ENCODE assay signal across 19 cellular contexts in the genomic region with DNA sequence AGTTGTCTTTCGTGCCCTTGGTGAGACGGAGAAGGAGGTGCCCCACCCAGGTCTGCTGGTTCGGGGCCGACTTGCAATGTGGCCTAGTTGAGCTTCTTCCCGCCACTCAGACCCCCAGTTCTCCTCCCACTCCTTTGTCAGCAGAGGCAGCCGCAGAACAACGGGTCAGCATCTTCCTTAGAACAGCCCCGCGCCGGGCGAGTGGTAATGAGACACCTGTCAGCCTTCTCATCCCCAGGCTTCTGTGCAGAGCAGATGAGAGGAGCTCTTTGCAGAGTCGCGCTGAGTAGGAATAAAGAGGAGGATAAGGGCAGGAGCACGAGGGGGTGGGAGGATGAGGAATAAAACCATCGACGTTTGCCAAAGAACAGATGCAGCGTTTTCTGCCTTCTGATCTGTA. TPM values are rescaled to one million over a fixed set of nuclear protein-coding genes. Genes with fewer than 3 reads are reported as not detected.
DNase-seq lines count a peak whose midpoint lies in the region; ATAC-seq and TF ChIP-seq lines count a peak whose summit lies in the region.
"Had no signal": no experiment of that assay in that cellular context is flagged by ENCODE, and none has a peak within 500 bp of the region (broad histone marks: within the 10 kb centered on the region; RNA-seq: fewer than 3 reads in every experiment).

No MANE protein-coding gene starts in this region.

- no peak for TF ChIP-seq CTCF in brain (conservative IDR thresholded peaks at IDR 0.05)
- no peak for TF ChIP-seq CTCF in spleen (IDR thresholded peaks at IDR 0.05 in 8 of 11, conservative IDR thresholded peaks at IDR 0.05 in 3 of 11)

- peak overlapping the region in 1 of 5 experiments; percentile 26 for H3K4me3 Mint-ChIP-seq in brain
- no peak overlapping the region for H3K4me3 Mint-ChIP-seq in activated naive CD8-positive, alpha-beta T cell treated with anti-CD3 and anti-CD28 coated beads, Interleukin-2, amount 50 U/mL, for 24 hours
- H3K4me3 Mint-ChIP-seq: CD4-positive, alpha-beta memory T cell had no signal

- H3K4me1 Mint-ChIP-seq in brain: peaks cover 61% of the 10 kb centered on the region
- H3K4me1 Mint-ChIP-seq in activated naive CD8-positive, alpha-beta T cell treated with anti-CD3 and anti-CD28 coated beads, Interleukin-2, amount 50 U/mL, for 24 hours: no peaks in the 10 kb centered on the region
- H3K4me1 Mint-ChIP-seq: CD4-positive, alpha-beta memory T cell had no signal

- intact Hi-C loops in spleen (cut with DNase I; ENCODE audit: low total_unique reads): no loop called here

- peaks cover 10% of the 10 kb centered on the region for H3K27me3 Mint-ChIP-seq in brain
- H3K27me3 Mint-ChIP-seq in activated naive CD8-positive, alpha-beta T cell treated with anti-CD3 and anti-CD28 coated beads, Interleukin-2, amount 50 U/mL, for 24 hours: no peaks in the 10 kb centered on the region

- no peak overlapping the region for H3K27ac ChIP-seq in spleen
- H3K27ac ChIP-seq: GM23248 had no signal

- H3K27me3 ChIP-seq in spleen (replicated peaks in 1 of 7): peaks cover 0 to 37% (median 0%) of the 10 kb centered on the region in 7 donors

- no peaks in the 10 kb centered on the region for H3K36me3 ChIP-seq in spleen

- no peak overlapping the region for H3K4me3 ChIP-seq in spleen
- H3K4me3 ChIP-seq: GM12878, GM23248 had no signal

- DNase-seq in NCI-H1436 (lab: John Stamatoyannopoulos, UW): peak; percentile 58
- no peak for DNase-seq in NCI-H1436 treated with DMSO at 0.1 percent for 48 hours (lab: John Stamatoyannopoulos, UW)
- peak; percentile 44 for DNase-seq in NCI-H2227 treated with DMSO at 0.1 percent for 48 hours (lab: John Stamatoyannopoulos, UW)
- DNase-seq in spleen: peak; percentile 50
- no peak for DNase-seq in activated naive CD8-positive, alpha-beta T cell treated with anti-CD3 and anti-CD28 coated beads, Interleukin-2, amount 50 U/mL, for 24 hours
- DNase-seq: 8988T; Calu3; CD4-positive, alpha-beta memory T cell; DND-41; GM23248; PC-3; SW 1271 had no signal

- H3K9me3 ChIP-seq in spleen: no peaks in the 10 kb centered on the region

- TF ChIP-seq POLR2A in spleen (IDR thresholded peaks at IDR 0.05): no peak

- no peak for ATAC-seq in GM21737 (IDR thresholded peaks at IDR 0.05; ENCODE audit: unreplicated experiment)
- no peak for ATAC-seq in GM18858 (IDR thresholded peaks at IDR 0.05; ENCODE audit: unreplicated experiment)
- ATAC-seq in activated naive CD8-positive, alpha-beta T cell treated with anti-CD3 and anti-CD28 coated beads, Interleukin-2, amount 50 U/mL, for 24 hours: no peak
- ATAC-seq: GM12878, HCT116, PC-3 had no signal

- peak overlapping the region in 3 of 5 experiments; percentile 46 to 96 (median 53) for H3K27ac Mint-ChIP-seq in brain
- no peak overlapping the region for H3K27ac Mint-ChIP-seq in activated naive CD8-positive, alpha-beta T cell treated with anti-CD3 and anti-CD28 coated beads, Interleukin-2, amount 50 U/mL, for 24 hours
- H3K27ac Mint-ChIP-seq: CD4-positive, alpha-beta memory T cell had no signal

- H3K36me3 Mint-ChIP-seq in brain: no peaks in the 10 kb centered on the region
- H3K36me3 Mint-ChIP-seq in activated naive CD8-positive, alpha-beta T cell treated with anti-CD3 and anti-CD28 coated beads, Interleukin-2, amount 50 U/mL, for 24 hours (ENCODE audit: low read depth): no peaks in the 10 kb centered on the region
- H3K36me3 Mint-ChIP-seq: CD4-positive, alpha-beta memory T cell had no signal

- no peaks in the 10 kb centered on the region for H3K4me1 ChIP-seq in spleen

- 74 to 79% (median 77%) methylated on average over 16 to 17 of the region's 17 CpGs for WGBS in spleen, 5 donors

- no peaks in the 10 kb centered on the region for H3K9me3 Mint-ChIP-seq in brain
- no peaks in the 10 kb centered on the region for H3K9me3 Mint-ChIP-seq in activated naive CD8-positive, alpha-beta T cell treated with anti-CD3 and anti-CD28 coated beads, Interleukin-2, amount 50 U/mL, for 24 hours
- H3K9me3 Mint-ChIP-seq: CD4-positive, alpha-beta memory T cell had no signal

RNA-seq across cellular contexts. Expression of gene IGSF21, which starts 27.7 kb away (rescaled TPM):
- polyA plus RNA-seq in brain (ENCODE audit: insufficient read depth, low read depth, low replicate concordance): 25.5 TPM
- total RNA-seq in spleen: 10 to 100 TPM; 12.5 to 35.0 (median 24.5) TPM
- polyA plus RNA-seq in spleen: 1 to 10 TPM; 1.6 to 3.3 (median 3.0) TPM
- total RNA-seq: Calu3; CD4-positive, alpha-beta memory T cell; GM12878; GM23248; PC-3; SK-MEL-5 had no signal
- polyA plus RNA-seq: BJ; CD4-positive, alpha-beta memory T cell; GM23248 had no signal

Comparison
In these comparisons a context has a peak if more than half of its experiments do, and no peak if none do; other contexts are left out.
1. DNase-seq: peak in NCI-H1436 (single experiment), NCI-H2227 treated with DMSO at 0.1 percent for 48 hours (single experiment) and spleen (single experiment); none in NCI-H1436 treated with DMSO at 0.1 percent for 48 hours (single experiment) and activated naive CD8-positive, alpha-beta T cell treated with anti-CD3 and anti-CD28 coated beads, Interleukin-2, amount 50 U/mL, for 24 hours (single experiment).